Comparison of ENCODE assay signal across 8 cellular contexts in the genomic region with DNA sequence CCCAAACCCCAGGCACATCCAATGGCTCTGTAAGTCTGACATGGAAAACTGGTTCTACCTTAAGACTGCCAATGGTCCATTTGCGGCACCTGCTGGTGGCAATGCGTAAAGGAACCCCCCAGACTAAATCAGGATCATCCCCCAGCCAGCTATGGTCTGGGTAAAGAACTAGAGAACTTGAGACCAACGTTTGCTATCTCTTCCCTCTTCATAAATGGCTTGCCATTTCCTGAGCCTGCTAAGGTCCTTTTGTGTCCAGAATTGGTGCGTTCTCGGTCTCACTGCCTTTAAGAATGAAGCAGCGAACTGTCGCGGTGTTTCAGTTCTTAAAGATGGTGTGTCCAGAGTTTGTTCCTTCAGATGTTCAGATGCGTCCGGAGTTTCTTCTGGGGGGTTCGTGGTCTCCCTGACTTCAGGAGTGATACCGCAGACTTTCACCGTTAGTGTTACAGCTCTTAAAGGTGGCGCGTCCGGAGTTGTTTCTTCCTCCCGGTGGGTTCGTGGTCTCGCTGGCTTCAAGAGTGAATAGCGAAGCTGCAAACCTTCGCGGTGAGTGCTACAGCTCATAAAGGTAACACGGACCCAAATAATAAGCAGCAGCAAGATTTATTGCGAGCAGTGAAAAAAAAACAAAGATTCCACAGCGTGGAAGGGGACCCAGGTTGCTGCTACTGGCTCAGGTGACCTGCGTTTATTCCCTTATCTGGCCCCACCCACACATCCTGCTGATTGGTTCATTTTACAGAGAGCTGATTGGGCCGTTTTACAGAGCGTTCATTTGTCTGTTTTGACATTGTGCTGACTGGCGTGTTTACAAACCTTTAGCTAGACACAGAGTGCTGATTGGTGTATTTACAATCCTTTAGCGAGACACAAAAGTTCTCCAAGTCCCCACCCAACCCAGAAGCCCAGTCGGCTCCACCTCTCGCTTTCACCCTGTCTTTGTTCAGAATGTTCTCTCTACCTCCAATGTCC.
DNase-seq lines count a peak whose midpoint lies in the region; ATAC-seq and TF ChIP-seq lines count a peak whose summit lies in the region.

No MANE protein-coding gene starts in this region.

- H3K4me3 ChIP-seq in RWPE2 (ENCODE audit: severe bottlenecking) (no peak overlapping the region), mucosa of rectum (ENCODE audit: low read length in 2 of 2) (peak overlapping the region; percentile 46 to 72), tibial artery (peak overlapping the region; percentile 20 to 23), ovary (no peak overlapping the region)

- no peaks in the 10 kb centered on the region for H3K9me3 Mint-ChIP-seq in CD4-positive, alpha-beta T cell
- no peaks in the 10 kb centered on the region for H3K9me3 Mint-ChIP-seq in activated naive CD4-positive, alpha-beta T cell treated with anti-CD3 and anti-CD28 coated beads, Interleukin-2, amount 50 U/mL, for 24 hours

- H3K27ac ChIP-seq in CD4-positive, alpha-beta T cell (ENCODE audit: low read depth, low read length), result peak overlapping the region; percentile 69
- H3K27ac ChIP-seq in RWPE2 (ENCODE audit: poor library complexity, severe bottlenecking) (no peak overlapping the region), mucosa of rectum (ENCODE audit: low read depth in 2 of 2, low read length in 2 of 2) (peak overlapping the region; percentile 43 to 59), tibial artery (peak overlapping the region; percentile 67 to 81), ovary (no peak overlapping the region)

- H3K27ac Mint-ChIP-seq in CD4-positive, alpha-beta T cell, result peak overlapping the region; percentile 90
- peak overlapping the region; percentile 99 for H3K27ac Mint-ChIP-seq in activated naive CD4-positive, alpha-beta T cell treated with anti-CD3 and anti-CD28 coated beads, Interleukin-2, amount 50 U/mL, for 24 hours

- peak; percentile 50 to 79 (median 58) for DNase-seq in CD4-positive, alpha-beta T cell
- no peak for DNase-seq in RWPE2 (ENCODE audit: low spot score)
- DNase-seq in tibial artery, result peak in 1 of 2 donors; percentile 70
- DNase-seq in ovary, result no peak

- H3K9me3 ChIP-seq in CD4-positive, alpha-beta T cell (ENCODE audit: control insufficient read depth, low read length), result no peaks in the 10 kb centered on the region
- H3K9me3 ChIP-seq in RWPE2 (ENCODE audit: severe bottlenecking), result no peaks in the 10 kb centered on the region
- peaks cover 0 to 3% of the 10 kb centered on the region in 2 donors for H3K9me3 ChIP-seq in mucosa of rectum (ENCODE audit: control insufficient read depth in 2 of 2, low read length in 2 of 2)
- no peaks in the 10 kb centered on the region for H3K9me3 ChIP-seq in tibial artery
- no peaks in the 10 kb centered on the region for H3K9me3 ChIP-seq in ovary

- TF ChIP-seq POLR2A in ovary (IDR thresholded peaks at IDR 0.05), result no peak

- peak overlapping the region in 1 of 2 donors; percentile 48 for H3K9ac ChIP-seq in mucosa of rectum (ENCODE audit: low read depth in 1 of 2, low read length in 2 of 2)

- POLR2A ChIA-PET in CD4-positive, alpha-beta T cell (lab: Charles Lee), result interaction anchor here (0.6 to 6.9 kb wide), 24 partner anchors 8 to 1552 kb away, joined by 3 to 134 read pairs (median 6); a partner anchor contains a TSS

- H3K4me1 Mint-ChIP-seq in CD4-positive, alpha-beta T cell (ENCODE audit: low read depth), result peaks cover 90% of the 10 kb centered on the region
- peaks cover 94% of the 10 kb centered on the region for H3K4me1 Mint-ChIP-seq in activated naive CD4-positive, alpha-beta T cell treated with anti-CD3 and anti-CD28 coated beads, Interleukin-2, amount 50 U/mL, for 24 hours

- H3K36me3 ChIP-seq in RWPE2 (ENCODE audit: low read depth) (no peaks in the 10 kb centered on the region), mucosa of rectum (ENCODE audit: control insufficient read depth in 2 of 2, insufficient read depth in 2 of 2, low read length in 2 of 2) (no peaks in the 10 kb centered on the region), tibial artery (no peaks in the 10 kb centered on the region), ovary (no peaks in the 10 kb centered on the region)

- TF ChIP-seq EP300 in ovary (IDR thresholded peaks at IDR 0.05), result no peak

- intact Hi-C loops in CD4-positive, alpha-beta T cell (cut with DNase I, micrococcal nuclease), result loop anchor here (1.0 to 5.0 kb wide), 9 partner anchors 10 to 861 kb away; a partner anchor contains a TSS
- intact Hi-C loops in tibial artery (cut with DNase I; ENCODE audit: low total_unique reads), result no loop called here
- intact Hi-C loops in ovary (cut with DNase I), result no loop called here

- CTCF ChIA-PET in CD4-positive, alpha-beta T cell (lab: Charles Lee), result interaction anchor here (0.6 to 3.0 kb wide), 22 partner anchors 10 to 987 kb away, joined by 3 to 24 read pairs (median 4); a partner anchor contains a TSS

- H3K4me3 Mint-ChIP-seq in CD4-positive, alpha-beta T cell, result peak overlapping the region; percentile 93
- H3K4me3 Mint-ChIP-seq in activated naive CD4-positive, alpha-beta T cell treated with anti-CD3 and anti-CD28 coated beads, Interleukin-2, amount 50 U/mL, for 24 hours, result peak overlapping the region; percentile 91

- no peaks in the 10 kb centered on the region for H3K27me3 Mint-ChIP-seq in CD4-positive, alpha-beta T cell
- H3K27me3 Mint-ChIP-seq in activated naive CD4-positive, alpha-beta T cell treated with anti-CD3 and anti-CD28 coated beads, Interleukin-2, amount 50 U/mL, for 24 hours, result no peaks in the 10 kb centered on the region

- no peaks in the 10 kb centered on the region for H3K27me3 ChIP-seq in CD4-positive, alpha-beta T cell (ENCODE audit: control insufficient read depth, insufficient read depth, low read length)
- H3K27me3 ChIP-seq in RWPE2 (ENCODE audit: insufficient read depth, poor library complexity, severe bottlenecking) (no peaks in the 10 kb centered on the region), mucosa of rectum (ENCODE audit: control insufficient read depth in 2 of 2, insufficient read depth in 2 of 2, low read length in 2 of 2) (no peaks in the 10 kb centered on the region), tibial artery (no peaks in the 10 kb centered on the region), ovary (no peaks in the 10 kb centered on the region)

- ATAC-seq in CD4-positive, alpha-beta T cell (ENCODE audit: poor library complexity), result peak; percentile 83
- ATAC-seq in GM19035 (IDR thresholded peaks at IDR 0.05; ENCODE audit: unreplicated experiment) (peak; percentile 57), HG03139 (IDR thresholded peaks at IDR 0.05; ENCODE audit: unreplicated experiment) (peak; percentile 52), RWPE2 (ENCODE audit: low read depth) (no peak)

- peaks cover 10% of the 10 kb centered on the region for H3K36me3 Mint-ChIP-seq in CD4-positive, alpha-beta T cell (ENCODE audit: low read depth)
- peaks cover 17% of the 10 kb centered on the region for H3K36me3 Mint-ChIP-seq in activated naive CD4-positive, alpha-beta T cell treated with anti-CD3 and anti-CD28 coated beads, Interleukin-2, amount 50 U/mL, for 24 hours

- TF ChIP-seq CTCF in CD4-positive, alpha-beta T cell (IDR thresholded peaks at IDR 0.05), result peak; percentile 97
- TF ChIP-seq CTCF in RWPE2 (IDR thresholded peaks at IDR 0.05; ENCODE audit: poor library complexity, severe bottlenecking) (peak; percentile 15), tibial artery (IDR thresholded peaks at IDR 0.05) (no peak), ovary (IDR thresholded peaks at IDR 0.05) (no peak)

- no peaks in the 10 kb centered on the region for H3K4me1 ChIP-seq in RWPE2 (ENCODE audit: insufficient read depth, poor library complexity, severe bottlenecking)
- H3K4me1 ChIP-seq in mucosa of rectum (ENCODE audit: control insufficient read depth in 2 of 2, insufficient read depth in 2 of 2, low read length in 2 of 2), result peaks cover 0 to 4% of the 10 kb centered on the region in 2 donors
- peaks cover 0 to 60% (median 37%) of the 10 kb centered on the region in 4 donors for H3K4me1 ChIP-seq in tibial artery
- H3K4me1 ChIP-seq in ovary (ENCODE audit: insufficient read depth), result peaks cover 6% of the 10 kb centered on the region

- 91 to 94% (median 92%) methylated on average over 32 of the region's 32 CpGs for WGBS in ovary, 3 donors

Comparison
In these comparisons a context has a peak if more than half of its experiments do, and no peak if none do; other contexts are left out.
1. DNase-seq: peak in CD4-positive, alpha-beta T cell (10 of 10); none in RWPE2 (single experiment) and ovary (0 of 5).
2. H3K27ac ChIP-seq: peak in CD4-positive, alpha-beta T cell (single experiment), mucosa of rectum (2 of 2) and tibial artery (2 of 2); none in RWPE2 (single experiment) and ovary (0 of 2).
3. CTCF ChIP-seq: peak in CD4-positive, alpha-beta T cell (single experiment) and RWPE2 (single experiment); none in tibial artery (0 of 2) and ovary (0 of 3).
4. H3K4me3 ChIP-seq: peak in mucosa of rectum (2 of 2) and tibial artery (2 of 2); none in RWPE2 (single experiment) and ovary (single experiment).
5. intact Hi-C loops: an anchor here in CD4-positive, alpha-beta T cell (1.0 to 5.0 kb wide); none called in tibial artery and ovary.